In genomic region chr2:160703648-160704585, GRCh38 we compare ENCODE assay signal across 8 cellular contexts.
DNase-seq lines count a peak whose midpoint lies in the region; ATAC-seq, FAIRE-seq and TF ChIP-seq lines count a peak whose summit lies in the region.
"Had no signal": no experiment of that assay in that cellular context is flagged by ENCODE, and none has a peak within 500 bp of the region (broad histone marks: within the 10 kb centered on the region; RNA-seq: fewer than 3 reads in every experiment).

No MANE protein-coding gene starts in this region.

- H3K9me3 ChIP-seq in small intestine (ENCODE audit: control insufficient read depth, low read depth) = no peaks in the 10 kb centered on the region

- H3K36me3 Mint-ChIP-seq in activated T-helper 1 cell treated with anti-CD3 and anti-CD28 coated beads, Interleukin-12 subunit alpha, Interleukin-12 subunit beta, Interleukin-2, Interleukin-4 antibody, amounts not matched to agents 30 ng/mL and 10 ng/mL and 1 ng/mL, durations not matched to agents 14 hours and 24 hours and 36 hours (ENCODE audit: low read depth) = no peaks in the 10 kb centered on the region

- in situ Hi-C loops in GM13976 (cut with MboI; ENCODE audit: low sequenced_read_pairs, unreplicated experiment) = no loop called here

- TF ChIP-seq CTCF in GM13976 (IDR thresholded peaks at IDR 0.05; ENCODE audit: borderline replicate concordance, control extremely low read depth, extremely low read depth, insufficient read depth, missing control alignments) = no peak

- no peaks in the 10 kb centered on the region for H3K4me1 ChIP-seq in small intestine (ENCODE audit: control insufficient read depth in 2 of 2, insufficient read depth in 1 of 2, low read depth in 1 of 2, low read length in 1 of 2)

- peaks cover 5% of the 10 kb centered on the region for H3K27me3 Mint-ChIP-seq in activated T-helper 1 cell treated with anti-CD3 and anti-CD28 coated beads, Interleukin-12 subunit alpha, Interleukin-12 subunit beta, Interleukin-2, Interleukin-4 antibody, amounts not matched to agents 30 ng/mL and 10 ng/mL and 1 ng/mL, durations not matched to agents 14 hours and 24 hours and 36 hours (ENCODE audit: insufficient read depth)

- DNase-seq in Jurkat, Clone E6-1 (ENCODE audit: low read depth, low spot score) = peak; percentile 77
- peak; percentile 8 for DNase-seq in activated T-helper 1 cell treated with anti-CD3 and anti-CD28 coated beads, Interleukin-12 subunit alpha, Interleukin-12 subunit beta, Interleukin-2, Interleukin-4 antibody, amounts not matched to agents 30 ng/mL and 10 ng/mL and 1 ng/mL, durations not matched to agents 14 hours and 24 hours and 36 hours (ENCODE audit: low spot score)
- DNase-seq in small intestine (peak; percentile 11), GM13976 (ENCODE audit: low spot score) (no peak), NCI-H524 treated with DMSO at 0.1 percent for 48 hours (lab: John Stamatoyannopoulos, UW) (no peak)

- H3K27me3 ChIP-seq in small intestine (ENCODE audit: control insufficient read depth in 2 of 2, insufficient read depth in 2 of 2, low read length in 2 of 2) = no peaks in the 10 kb centered on the region
- H3K27me3 ChIP-seq: heart left ventricle had no signal

- intact Hi-C loops in activated T-helper 1 cell treated with anti-CD3 and anti-CD28 coated beads, Interleukin-12 subunit alpha, Interleukin-12 subunit beta, Interleukin-2, Interleukin-4 antibody, amounts not matched to agents 30 ng/mL and 10 ng/mL and 1 ng/mL, durations not matched to agents 14 hours and 24 hours and 36 hours (cut with micrococcal nuclease) = no loop called here

- no peak overlapping the region for H3K27ac Mint-ChIP-seq in activated T-helper 1 cell treated with anti-CD3 and anti-CD28 coated beads, Interleukin-12 subunit alpha, Interleukin-12 subunit beta, Interleukin-2, Interleukin-4 antibody, amounts not matched to agents 30 ng/mL and 10 ng/mL and 1 ng/mL, durations not matched to agents 14 hours and 24 hours and 36 hours

- H3K36me3 ChIP-seq in small intestine (ENCODE audit: control insufficient read depth in 2 of 2, insufficient read depth in 2 of 2, low read length in 2 of 2) = no peaks in the 10 kb centered on the region
- H3K36me3 ChIP-seq: heart left ventricle had no signal

- peak; percentile 94 for ATAC-seq in GM18861 (IDR thresholded peaks at IDR 0.05; ENCODE audit: unreplicated experiment)
- peak; percentile 86 for ATAC-seq in GM21737 (IDR thresholded peaks at IDR 0.05; ENCODE audit: unreplicated experiment)

- H3K4me3 Mint-ChIP-seq in activated T-helper 1 cell treated with anti-CD3 and anti-CD28 coated beads, Interleukin-12 subunit alpha, Interleukin-12 subunit beta, Interleukin-2, Interleukin-4 antibody, amounts not matched to agents 30 ng/mL and 10 ng/mL and 1 ng/mL, durations not matched to agents 14 hours and 24 hours and 36 hours = no peak overlapping the region

- WGBS in small intestine, 3 donors = 26 to 31% (median 28%) methylated on average over 8 of the region's 8 CpGs

- H3K9me3 Mint-ChIP-seq in activated T-helper 1 cell treated with anti-CD3 and anti-CD28 coated beads, Interleukin-12 subunit alpha, Interleukin-12 subunit beta, Interleukin-2, Interleukin-4 antibody, amounts not matched to agents 30 ng/mL and 10 ng/mL and 1 ng/mL, durations not matched to agents 14 hours and 24 hours and 36 hours = peaks cover 7% of the 10 kb centered on the region

- peaks cover 9% of the 10 kb centered on the region for H3K4me1 Mint-ChIP-seq in activated T-helper 1 cell treated with anti-CD3 and anti-CD28 coated beads, Interleukin-12 subunit alpha, Interleukin-12 subunit beta, Interleukin-2, Interleukin-4 antibody, amounts not matched to agents 30 ng/mL and 10 ng/mL and 1 ng/mL, durations not matched to agents 14 hours and 24 hours and 36 hours (ENCODE audit: low read depth)

- H3K27ac ChIP-seq in small intestine (ENCODE audit: low read depth in 1 of 2, low read length in 1 of 2) = peak overlapping the region in 1 of 2 donors; percentile 60

- no peak for FAIRE-seq in small intestine (lab: Jason Lieb, UNC)

- no peak overlapping the region for H3K4me3 ChIP-seq in Jurkat, Clone E6-1 (ENCODE audit: low read length)
- no peak overlapping the region for H3K4me3 ChIP-seq in small intestine (ENCODE audit: low read depth in 1 of 2, low read length in 2 of 2)
- H3K4me3 ChIP-seq: heart left ventricle had no signal

Comparison
In these comparisons a context has a peak if more than half of its experiments do, and no peak if none do; other contexts are left out.
1. DNase-seq: peak in Jurkat, Clone E6-1 (single experiment), activated T-helper 1 cell treated with anti-CD3 and anti-CD28 coated beads, Interleukin-12 subunit alpha, Interleukin-12 subunit beta, Interleukin-2, Interleukin-4 antibody, amounts not matched to agents 30 ng/mL and 10 ng/mL and 1 ng/mL, durations not matched to agents 14 hours and 24 hours and 36 hours (single experiment) and small intestine (single experiment); none in GM13976 (single experiment) and NCI-H524 treated with DMSO at 0.1 percent for 48 hours (single experiment).